In the genomic region with DNA sequence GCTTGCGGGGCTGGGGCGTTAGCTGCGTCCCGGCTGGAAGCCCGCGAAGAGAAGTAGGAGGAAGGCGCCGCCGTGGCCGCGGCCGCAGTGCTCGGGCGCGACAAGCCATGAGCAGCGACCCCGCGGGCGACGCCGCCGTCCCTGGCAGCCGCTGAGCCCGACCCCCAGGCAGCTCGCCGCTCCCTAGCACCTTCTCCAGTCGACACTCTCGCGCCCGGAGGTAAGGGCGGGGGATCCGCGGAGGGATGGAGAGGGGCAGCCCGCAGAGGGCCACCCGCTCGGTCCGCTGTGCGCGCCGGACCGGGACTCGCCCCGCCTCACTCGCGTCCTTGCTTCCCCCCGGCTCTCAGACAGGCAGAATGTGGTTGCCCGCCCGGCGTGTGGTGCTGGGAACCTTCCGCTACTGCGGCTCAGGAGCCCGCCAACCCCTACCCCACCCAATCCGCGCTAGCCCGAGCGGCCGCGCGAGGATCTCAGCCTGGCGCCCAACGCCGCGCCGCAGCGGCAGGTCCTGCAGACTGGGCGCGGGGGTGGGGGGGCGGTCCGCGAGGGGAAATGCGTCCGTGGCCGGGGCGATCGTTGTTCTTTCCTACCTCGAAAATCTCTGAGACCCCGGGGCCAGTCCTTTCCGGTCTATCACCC, we compare ENCODE assay signal across 1 cellular context.
TF ChIP-seq lines count a peak whose summit lies in the region.

A gene (plus strand): TSS at position 18 of the 642 bp plus-strand sequence. CDS start 53,354 bp downstream, outside the sequence.

TF ChIP-seq in GM12878, 131 proteins besides CTCF, POLR2A, EP300 and RAD21 (continued from another document):
- TF ChIP-seq, protein P1, sequence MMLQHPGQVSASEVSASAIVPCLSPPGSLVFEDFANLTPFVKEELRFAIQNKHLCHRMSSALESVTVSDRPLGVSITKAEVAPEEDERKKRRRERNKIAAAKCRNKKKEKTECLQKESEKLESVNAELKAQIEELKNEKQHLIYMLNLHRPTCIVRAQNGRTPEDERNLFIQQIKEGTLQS (IDR thresholded peaks at IDR 0.05; ENCODE audit: borderline replicate concordance, extremely low read depth, low read depth, low read length): no peak
- TF ChIP-seq, protein P2, sequence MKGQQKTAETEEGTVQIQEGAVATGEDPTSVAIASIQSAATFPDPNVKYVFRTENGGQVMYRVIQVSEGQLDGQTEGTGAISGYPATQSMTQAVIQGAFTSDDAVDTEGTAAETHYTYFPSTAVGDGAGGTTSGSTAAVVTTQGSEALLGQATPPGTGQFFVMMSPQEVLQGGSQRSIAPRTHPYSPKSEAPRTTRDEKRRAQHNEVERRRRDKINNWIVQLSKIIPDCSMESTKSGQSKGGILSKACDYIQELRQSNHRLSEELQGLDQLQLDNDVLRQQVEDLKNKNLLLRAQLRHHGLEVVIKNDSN (IDR thresholded peaks at IDR 0.05; ENCODE audit: borderline replicate concordance, extremely low read length, insufficient read depth, low read depth, low read length): no peak
- no peak for TF ChIP-seq TCF12 (IDR thresholded peaks at IDR 0.05; ENCODE audit: low read depth, low read length)
- no peak for TF ChIP-seq ATF7 (IDR thresholded peaks at IDR 0.05; ENCODE audit: low read depth)
- no peak for TF ChIP-seq ZSCAN29 (IDR thresholded peaks at IDR 0.05)
- TF ChIP-seq, protein P3, sequence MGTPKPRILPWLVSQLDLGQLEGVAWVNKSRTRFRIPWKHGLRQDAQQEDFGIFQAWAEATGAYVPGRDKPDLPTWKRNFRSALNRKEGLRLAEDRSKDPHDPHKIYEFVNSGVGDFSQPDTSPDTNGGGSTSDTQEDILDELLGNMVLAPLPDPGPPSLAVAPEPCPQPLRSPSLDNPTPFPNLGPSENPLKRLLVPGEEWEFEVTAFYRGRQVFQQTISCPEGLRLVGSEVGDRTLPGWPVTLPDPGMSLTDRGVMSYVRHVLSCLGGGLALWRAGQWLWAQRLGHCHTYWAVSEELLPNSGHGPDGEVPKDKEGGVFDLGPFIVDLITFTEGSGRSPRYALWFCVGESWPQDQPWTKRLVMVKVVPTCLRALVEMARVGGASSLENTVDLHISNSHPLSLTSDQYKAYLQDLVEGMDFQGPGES (IDR thresholded peaks at IDR 0.05): no peak
- TF ChIP-seq ASH2L (IDR thresholded peaks at IDR 0.05; ENCODE audit: borderline replicate concordance, low read depth): 0 out of 2 replicates have a peak, but pooled peaks have one; percentile 41
- TF ChIP-seq STAT1 (conservative IDR thresholded peaks at IDR 0.05): no peak
- no peak for TF ChIP-seq FOXM1 (IDR thresholded peaks at IDR 0.05; ENCODE audit: low read depth, low read length)
- TF ChIP-seq SUZ12 (IDR thresholded peaks at IDR 0.05; ENCODE audit: unreplicated experiment): no peak
- no peak for TF ChIP-seq EZH2 (IDR thresholded peaks at IDR 0.05; ENCODE audit: borderline replicate concordance, control insufficient read depth, low read depth, low read length)
- TF ChIP-seq YBX1 (IDR thresholded peaks at IDR 0.05): no peak
- no peak; the same call in 1 of the 2 replicates for TF ChIP-seq NR2F1 (conservative IDR thresholded peaks at IDR 0.05)
- TF ChIP-seq MYB (IDR thresholded peaks at IDR 0.05; ENCODE audit: borderline replicate concordance, low read depth, low read length): no peak
- TF ChIP-seq SRF (IDR thresholded peaks at IDR 0.05; ENCODE audit: low read depth in 2 of 2, low read length in 2 of 2): no peak
- TF ChIP-seq MEF2B (IDR thresholded peaks at IDR 0.05; ENCODE audit: partially characterized antibody, poor library complexity, severe bottlenecking): no peak
- no peak for TF ChIP-seq TAF1 (IDR thresholded peaks at IDR 0.05; ENCODE audit: borderline replicate concordance, low read depth, low read length)
- TF ChIP-seq IKZF1 (conservative IDR thresholded peaks at IDR 0.05): peak; percentile 83
- TF ChIP-seq SIX5 (IDR thresholded peaks at IDR 0.05; ENCODE audit: low read depth, low read length, severe bottlenecking): no peak
- no peak for TF ChIP-seq BACH1 (IDR thresholded peaks at IDR 0.05; ENCODE audit: borderline replicate concordance)
- TF ChIP-seq DPF2 (IDR thresholded peaks at IDR 0.05): peak; percentile 63; the same call in 1 of the 2 replicates
- TF ChIP-seq, protein P4, sequence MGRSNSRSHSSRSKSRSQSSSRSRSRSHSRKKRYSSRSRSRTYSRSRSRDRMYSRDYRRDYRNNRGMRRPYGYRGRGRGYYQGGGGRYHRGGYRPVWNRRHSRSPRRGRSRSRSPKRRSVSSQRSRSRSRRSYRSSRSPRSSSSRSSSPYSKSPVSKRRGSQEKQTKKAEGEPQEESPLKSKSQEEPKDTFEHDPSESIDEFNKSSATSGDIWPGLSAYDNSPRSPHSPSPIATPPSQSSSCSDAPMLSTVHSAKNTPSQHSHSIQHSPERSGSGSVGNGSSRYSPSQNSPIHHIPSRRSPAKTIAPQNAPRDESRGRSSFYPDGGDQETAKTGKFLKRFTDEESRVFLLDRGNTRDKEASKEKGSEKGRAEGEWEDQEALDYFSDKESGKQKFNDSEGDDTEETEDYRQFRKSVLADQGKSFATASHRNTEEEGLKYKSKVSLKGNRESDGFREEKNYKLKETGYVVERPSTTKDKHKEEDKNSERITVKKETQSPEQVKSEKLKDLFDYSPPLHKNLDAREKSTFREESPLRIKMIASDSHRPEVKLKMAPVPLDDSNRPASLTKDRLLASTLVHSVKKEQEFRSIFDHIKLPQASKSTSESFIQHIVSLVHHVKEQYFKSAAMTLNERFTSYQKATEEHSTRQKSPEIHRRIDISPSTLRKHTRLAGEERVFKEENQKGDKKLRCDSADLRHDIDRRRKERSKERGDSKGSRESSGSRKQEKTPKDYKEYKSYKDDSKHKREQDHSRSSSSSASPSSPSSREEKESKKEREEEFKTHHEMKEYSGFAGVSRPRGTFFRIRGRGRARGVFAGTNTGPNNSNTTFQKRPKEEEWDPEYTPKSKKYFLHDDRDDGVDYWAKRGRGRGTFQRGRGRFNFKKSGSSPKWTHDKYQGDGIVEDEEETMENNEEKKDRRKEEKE (IDR thresholded peaks at IDR 0.05): peak; percentile 2; the same call in 1 of the 2 replicates
- TF ChIP-seq, protein P5, sequence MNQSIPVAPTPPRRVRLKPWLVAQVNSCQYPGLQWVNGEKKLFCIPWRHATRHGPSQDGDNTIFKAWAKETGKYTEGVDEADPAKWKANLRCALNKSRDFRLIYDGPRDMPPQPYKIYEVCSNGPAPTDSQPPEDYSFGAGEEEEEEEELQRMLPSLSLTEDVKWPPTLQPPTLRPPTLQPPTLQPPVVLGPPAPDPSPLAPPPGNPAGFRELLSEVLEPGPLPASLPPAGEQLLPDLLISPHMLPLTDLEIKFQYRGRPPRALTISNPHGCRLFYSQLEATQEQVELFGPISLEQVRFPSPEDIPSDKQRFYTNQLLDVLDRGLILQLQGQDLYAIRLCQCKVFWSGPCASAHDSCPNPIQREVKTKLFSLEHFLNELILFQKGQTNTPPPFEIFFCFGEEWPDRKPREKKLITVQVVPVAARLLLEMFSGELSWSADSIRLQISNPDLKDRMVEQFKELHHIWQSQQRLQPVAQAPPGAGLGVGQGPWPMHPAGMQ (IDR thresholded peaks at IDR 0.05; ENCODE audit: borderline replicate concordance): no peak
- no peak for TF ChIP-seq SMAD5 (IDR thresholded peaks at IDR 0.05; ENCODE audit: low read depth)
- TF ChIP-seq CHD2 (IDR thresholded peaks at IDR 0.05; ENCODE audit: borderline replicate concordance, low read depth, low read length): no peak
- peak in 1 of 2 experiments; percentile 39; a peak in 1 of 3 replicates for TF ChIP-seq EGR1 (IDR thresholded peaks at IDR 0.05; ENCODE audit: borderline replicate concordance in 1 of 2, low read depth in 2 of 2, low read length in 2 of 2)
- TF ChIP-seq CREM (IDR thresholded peaks at IDR 0.05; ENCODE audit: low read depth): no peak
- no peak for TF ChIP-seq TARDBP (IDR thresholded peaks at IDR 0.05; ENCODE audit: borderline replicate concordance)
- no peak for TF ChIP-seq TCF3 (IDR thresholded peaks at IDR 0.05; ENCODE audit: borderline replicate concordance, insufficient read depth, low read depth, low read length)
- TF ChIP-seq, protein P6, sequence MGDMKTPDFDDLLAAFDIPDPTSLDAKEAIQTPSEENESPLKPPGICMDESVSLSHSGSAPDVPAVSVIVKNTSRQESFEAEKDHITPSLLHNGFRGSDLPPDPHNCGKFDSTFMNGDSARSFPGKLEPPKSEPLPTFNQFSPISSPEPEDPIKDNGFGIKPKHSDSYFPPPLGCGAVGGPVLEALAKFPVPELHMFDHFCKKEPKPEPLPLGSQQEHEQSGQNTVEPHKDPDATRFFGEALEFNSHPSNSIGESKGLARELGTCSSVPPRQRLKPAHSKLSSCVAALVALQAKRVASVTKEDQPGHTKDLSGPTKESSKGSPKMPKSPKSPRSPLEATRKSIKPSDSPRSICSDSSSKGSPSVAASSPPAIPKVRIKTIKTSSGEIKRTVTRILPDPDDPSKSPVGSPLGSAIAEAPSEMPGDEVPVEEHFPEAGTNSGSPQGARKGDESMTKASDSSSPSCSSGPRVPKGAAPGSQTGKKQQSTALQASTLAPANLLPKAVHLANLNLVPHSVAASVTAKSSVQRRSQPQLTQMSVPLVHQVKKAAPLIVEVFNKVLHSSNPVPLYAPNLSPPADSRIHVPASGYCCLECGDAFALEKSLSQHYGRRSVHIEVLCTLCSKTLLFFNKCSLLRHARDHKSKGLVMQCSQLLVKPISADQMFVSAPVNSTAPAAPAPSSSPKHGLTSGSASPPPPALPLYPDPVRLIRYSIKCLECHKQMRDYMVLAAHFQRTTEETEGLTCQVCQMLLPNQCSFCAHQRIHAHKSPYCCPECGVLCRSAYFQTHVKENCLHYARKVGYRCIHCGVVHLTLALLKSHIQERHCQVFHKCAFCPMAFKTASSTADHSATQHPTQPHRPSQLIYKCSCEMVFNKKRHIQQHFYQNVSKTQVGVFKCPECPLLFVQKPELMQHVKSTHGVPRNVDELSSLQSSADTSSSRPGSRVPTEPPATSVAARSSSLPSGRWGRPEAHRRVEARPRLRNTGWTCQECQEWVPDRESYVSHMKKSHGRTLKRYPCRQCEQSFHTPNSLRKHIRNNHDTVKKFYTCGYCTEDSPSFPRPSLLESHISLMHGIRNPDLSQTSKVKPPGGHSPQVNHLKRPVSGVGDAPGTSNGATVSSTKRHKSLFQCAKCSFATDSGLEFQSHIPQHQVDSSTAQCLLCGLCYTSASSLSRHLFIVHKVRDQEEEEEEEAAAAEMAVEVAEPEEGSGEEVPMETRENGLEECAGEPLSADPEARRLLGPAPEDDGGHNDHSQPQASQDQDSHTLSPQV (IDR thresholded peaks at IDR 0.05): no peak
- TF ChIP-seq FOS (IDR thresholded peaks at IDR 0.05; ENCODE audit: borderline replicate concordance, extremely low read depth, insufficient read length): no peak
- TF ChIP-seq POLR2AphosphoS2 (IDR thresholded peaks at IDR 0.05; ENCODE audit: low read depth, low read length): no peak
- TF ChIP-seq POU2F2 (IDR thresholded peaks at IDR 0.05; ENCODE audit: borderline replicate concordance, low read depth, low read length): no peak
- TF ChIP-seq SP1 (IDR thresholded peaks at IDR 0.05; ENCODE audit: low read depth, low read length): no peak
- TF ChIP-seq, protein P7, sequence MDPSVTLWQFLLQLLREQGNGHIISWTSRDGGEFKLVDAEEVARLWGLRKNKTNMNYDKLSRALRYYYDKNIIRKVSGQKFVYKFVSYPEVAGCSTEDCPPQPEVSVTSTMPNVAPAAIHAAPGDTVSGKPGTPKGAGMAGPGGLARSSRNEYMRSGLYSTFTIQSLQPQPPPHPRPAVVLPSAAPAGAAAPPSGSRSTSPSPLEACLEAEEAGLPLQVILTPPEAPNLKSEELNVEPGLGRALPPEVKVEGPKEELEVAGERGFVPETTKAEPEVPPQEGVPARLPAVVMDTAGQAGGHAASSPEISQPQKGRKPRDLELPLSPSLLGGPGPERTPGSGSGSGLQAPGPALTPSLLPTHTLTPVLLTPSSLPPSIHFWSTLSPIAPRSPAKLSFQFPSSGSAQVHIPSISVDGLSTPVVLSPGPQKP (IDR thresholded peaks at IDR 0.05; ENCODE audit: low read depth, low read length): no peak
- TF ChIP-seq, protein P8, sequence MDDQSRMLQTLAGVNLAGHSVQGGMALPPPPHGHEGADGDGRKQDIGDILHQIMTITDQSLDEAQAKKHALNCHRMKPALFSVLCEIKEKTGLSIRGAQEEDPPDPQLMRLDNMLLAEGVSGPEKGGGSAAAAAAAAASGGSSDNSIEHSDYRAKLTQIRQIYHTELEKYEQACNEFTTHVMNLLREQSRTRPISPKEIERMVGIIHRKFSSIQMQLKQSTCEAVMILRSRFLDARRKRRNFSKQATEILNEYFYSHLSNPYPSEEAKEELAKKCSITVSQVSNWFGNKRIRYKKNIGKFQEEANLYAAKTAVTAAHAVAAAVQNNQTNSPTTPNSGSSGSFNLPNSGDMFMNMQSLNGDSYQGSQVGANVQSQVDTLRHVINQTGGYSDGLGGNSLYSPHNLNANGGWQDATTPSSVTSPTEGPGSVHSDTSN (IDR thresholded peaks at IDR 0.05; ENCODE audit: insufficient replicate concordance, low read depth, low read length): no peak
